1 cellular context compared by ENCODE assay signal in the genomic region with DNA sequence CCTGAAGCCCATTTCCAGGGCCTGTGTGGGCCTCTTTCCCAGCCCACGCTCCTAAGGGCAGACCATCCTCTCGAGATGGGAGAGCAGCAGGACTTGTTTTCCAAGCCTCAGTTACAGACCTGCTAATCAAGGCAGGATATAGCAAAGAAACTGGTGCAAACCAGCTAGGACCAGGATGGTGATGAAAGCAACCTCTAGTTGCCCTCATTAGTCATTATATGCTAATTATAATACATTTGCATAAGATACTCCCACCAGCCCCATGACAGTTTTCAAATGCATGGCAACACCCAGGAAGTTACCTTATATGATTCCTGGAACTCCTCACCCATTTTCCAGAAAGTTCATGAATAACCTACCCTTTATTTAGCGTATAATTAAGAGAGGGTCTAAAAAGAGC.
TF ChIP-seq lines count a peak whose summit lies in the region.

No MANE protein-coding gene starts in this region.

TF ChIP-seq in K562, 482 proteins besides CTCF, POLR2A, EP300 and RAD21:
- peak; percentile 46; the same call in 1 of the 2 replicates for TF ChIP-seq ATF3 (IDR thresholded peaks at IDR 0.05)
- no peak for TF ChIP-seq ATF3 (CRISPR knock-in tag; conservative IDR thresholded peaks at IDR 0.05)
- TF ChIP-seq ERF (CRISPR knock-in tag; IDR thresholded peaks at IDR 0.05) = no peak
- TF ChIP-seq KLF16 (IDR thresholded peaks at IDR 0.05) = peak; percentile 41; the same call in 1 of the 2 replicates
- no peak for TF ChIP-seq MNT (conservative IDR thresholded peaks at IDR 0.05)
